ENCODE assay signal across 8 cellular contexts in genomic region chr5:62779010-62779422, GRCh38.
DNase-seq lines count a peak whose midpoint lies in the region; ATAC-seq and TF ChIP-seq lines count a peak whose summit lies in the region.

No MANE protein-coding gene starts in this region.

- no peaks in the 10 kb centered on the region for H3K27me3 ChIP-seq in transverse colon

- no peak for TF ChIP-seq EP300 in transverse colon (IDR thresholded peaks at IDR 0.05; ENCODE audit: low read depth)

- peak; percentile 53 for TF ChIP-seq CTCF in GM10248 (IDR thresholded peaks at IDR 0.05; ENCODE audit: control extremely low read depth, extremely low read depth, low read depth, missing control alignments)
- TF ChIP-seq CTCF in cardiac fibroblast (IDR thresholded peaks at IDR 0.05; ENCODE audit: low read depth, low read length), result peak; percentile 69
- peak; percentile 56 to 75 (median 73) for TF ChIP-seq CTCF in transverse colon (IDR thresholded peaks at IDR 0.05)

- no peak for TF ChIP-seq POLR2A in transverse colon (IDR thresholded peaks at IDR 0.05)

- CTCF ChIA-PET in GM10248 (lab: Yijun Ruan, JAX), result interaction anchor here (0.7 to 2.6 kb wide), 19 partner anchors 9 to 555 kb away, joined by 3 to 12 read pairs (median 4); no protein-coding TSS in a partner anchor

- H3K4me1 ChIP-seq in transverse colon, result no peaks in the 10 kb centered on the region

- intact Hi-C loops in transverse colon (cut with DNase I; ENCODE audit: low total_unique reads), result no loop called here

- no peak overlapping the region for H3K27ac ChIP-seq in transverse colon

- peak; percentile 42 for DNase-seq in 8988T
- peak; percentile 62 for DNase-seq in GM10248 (ENCODE audit: extremely low spot score)
- DNase-seq in NCI-H82 (lab: John Stamatoyannopoulos, UW), result peak; percentile 78
- DNase-seq in cardiac fibroblast (ENCODE audit: low read depth in 2 of 2), result peak; percentile 72 to 77
- DNase-seq in kidney tubule cell (ENCODE audit: low spot score), result peak; percentile 66
- no peak for DNase-seq in transverse colon

- 20 to 23% methylated on average over 5 of the region's 5 CpGs for WGBS in transverse colon (ENCODE audit: low coverage in 1 of 2), 2 donors

- ATAC-seq in HG03432 (IDR thresholded peaks at IDR 0.05; ENCODE audit: unreplicated experiment), result peak; percentile 66
- ATAC-seq in activated CD4-positive, CD25-positive, alpha-beta regulatory T cell treated with anti-CD3 and anti-CD28 coated beads, Interleukin-2, amount 50 U/mL, for 24 hours, result no peak

- in situ Hi-C loops in transverse colon (cut with MboI; ENCODE audit: low pct_ligation_motif_present in 1 of 4, low pct_unique_long_range_greater_than_20kb in 1 of 4, low sequenced_read_pairs in 3 of 4), result loop anchor here in 2 of 4 donors (10.0 to 25.0 kb wide), 2 partner anchors 317 to 324 kb away; no protein-coding TSS in a partner anchor

- POLR2A ChIA-PET in GM10248 (lab: Yijun Ruan, JAX), result no interaction called here

- no peaks in the 10 kb centered on the region for H3K9me3 ChIP-seq in transverse colon

- no peak overlapping the region for H3K4me3 ChIP-seq in cardiac fibroblast (replicated peaks in 1 of 2; ENCODE audit: low read depth in 2 of 2, low read length in 2 of 2)
- H3K4me3 ChIP-seq in transverse colon, result no peak overlapping the region

- H3K36me3 ChIP-seq in transverse colon, result no peaks in the 10 kb centered on the region
